In the genomic region with DNA sequence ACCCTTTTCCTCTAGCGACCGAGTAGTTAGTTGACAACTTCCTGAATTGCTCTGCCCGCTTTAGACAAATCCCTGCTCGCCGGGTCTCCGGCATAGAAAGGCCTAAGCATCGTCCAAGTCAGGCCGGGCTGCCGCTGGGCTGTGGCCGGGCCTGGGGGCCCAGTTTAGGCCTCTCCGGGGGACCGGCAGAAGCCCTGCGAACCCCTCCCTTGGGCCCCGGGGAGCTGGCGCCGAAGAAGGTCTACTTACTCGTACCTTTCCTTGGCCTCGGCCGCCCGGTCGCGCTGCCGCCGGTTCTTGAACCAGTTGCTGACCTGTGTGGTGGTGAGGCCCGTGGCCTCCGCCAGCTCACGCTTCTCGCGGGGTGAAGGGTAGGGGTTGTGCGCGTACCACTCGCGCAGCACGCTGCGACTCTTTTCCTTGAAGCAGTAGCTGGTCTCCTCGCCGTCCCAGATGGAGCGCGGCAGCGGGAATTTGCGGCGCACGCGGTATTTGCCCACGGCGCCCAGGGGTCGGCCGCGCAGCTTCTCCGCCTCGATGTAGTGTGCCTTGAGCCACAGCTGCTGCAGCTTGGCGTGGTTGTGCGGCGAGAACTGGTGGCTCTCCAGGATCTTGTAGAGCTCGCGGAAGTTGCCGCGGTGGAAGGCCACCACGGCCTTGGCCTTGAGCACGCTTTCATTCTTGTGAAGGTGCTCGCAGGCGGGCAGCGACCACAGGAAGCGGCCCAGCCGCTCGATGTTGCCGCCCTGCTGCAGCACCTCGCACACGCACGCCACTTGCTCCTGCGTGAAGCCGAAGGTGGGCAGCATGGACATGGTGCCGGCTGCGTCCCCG, we compare ENCODE assay signal across 7 cellular contexts. TPM values are rescaled to one million over a fixed set of nuclear protein-coding genes. Genes with fewer than 3 reads are reported as not detected.
DNase-seq lines count a peak whose midpoint lies in the region; ATAC-seq, FAIRE-seq and TF ChIP-seq lines count a peak whose summit lies in the region.

No MANE protein-coding gene starts in this region.

- TF ChIP-seq POLR2A in endothelial cell of umbilical vein (IDR thresholded peaks at IDR 0.05; ENCODE audit: low read depth, low read length) = no peak

- peaks cover 3% of the 10 kb centered on the region for H3K36me3 Mint-ChIP-seq in neural progenitor cell

- H2AFZ ChIP-seq in PC-3 (ENCODE audit: low read length) = peak overlapping the region; percentile 40; the same call in 1 of the 2 replicates
- peak overlapping the region; percentile 65 for H2AFZ ChIP-seq in endothelial cell of umbilical vein (ENCODE audit: low read depth, low read length)
- H2AFZ ChIP-seq in neural progenitor cell (replicated peaks) = peak overlapping the region; percentile 56

- DNase-seq in H7 (peak; percentile 65), PC-3 (peak; percentile 28), endothelial cell of umbilical vein (ENCODE audit: low read depth, low spot score) (peak; percentile 14), neural progenitor cell (ENCODE audit: low spot score) (peak; percentile 55), anterior cingulate cortex (lab: John Stamatoyannopoulos, UW) (no peak)

- peak overlapping the region; percentile 59 for H3K9ac ChIP-seq in PC-3 (ENCODE audit: low read length)
- H3K9ac ChIP-seq in endothelial cell of umbilical vein (replicated peaks; ENCODE audit: extremely low read depth, insufficient read depth, low read length) = no peak overlapping the region
- H3K9ac ChIP-seq in neural progenitor cell = no peak overlapping the region

- POLR2A ChIA-PET in PC-3 (lab: Charles Lee; ENCODE audit: unreplicated experiment) (interaction anchor here (0.6 kb wide), 2 partner anchors 161 to 271 kb away, joined by 3 to 4 read pairs; no protein-coding TSS in a partner anchor), endothelial cell of umbilical vein (lab: Charles Lee) (no interaction called here)

- dilution Hi-C loops in endothelial cell of umbilical vein (cut with MboI; ENCODE audit: extremely low pct_ligation_motif_present, low sequenced_read_pairs) = no loop called here

- H3K79me2 ChIP-seq in PC-3 (ENCODE audit: low read length) (peaks cover 36% of the 10 kb centered on the region), endothelial cell of umbilical vein (ENCODE audit: control insufficient read depth, insufficient read depth, low read length) (no peaks in the 10 kb centered on the region), neural progenitor cell (ENCODE audit: low read depth) (no peaks in the 10 kb centered on the region)

- no peaks in the 10 kb centered on the region for H3K9me1 ChIP-seq in endothelial cell of umbilical vein (replicated peaks; ENCODE audit: control insufficient read depth, extremely low read depth, insufficient read depth, low read length)

- no peaks in the 10 kb centered on the region for H3F3A ChIP-seq in PC-3 (ENCODE audit: low read length, unreplicated experiment)
- H3F3A ChIP-seq in neural progenitor cell (ENCODE audit: low read depth) = peaks cover 44% of the 10 kb centered on the region

- no peak for TF ChIP-seq CTCF in PC-3 (conservative IDR thresholded peaks at IDR 0.05; ENCODE audit: low read depth, low read length)
- TF ChIP-seq CTCF in endothelial cell of umbilical vein (IDR thresholded peaks at IDR 0.05; ENCODE audit: extremely low read depth in 1 of 2, insufficient read depth in 1 of 2, low read depth in 1 of 2, low read length in 2 of 2) = peak in 1 of 2 donors; percentile 14
- TF ChIP-seq CTCF in neural progenitor cell (IDR thresholded peaks at IDR 0.05) = no peak

- H3K4me1 Mint-ChIP-seq in neural progenitor cell = peaks cover 28% of the 10 kb centered on the region

- H4K20me1 ChIP-seq in PC-3 (ENCODE audit: low read length) (peaks cover 25% of the 10 kb centered on the region), endothelial cell of umbilical vein (replicated peaks; ENCODE audit: control insufficient read depth, extremely low read depth, insufficient read depth, low read length) (no peaks in the 10 kb centered on the region), neural progenitor cell (ENCODE audit: low read depth) (peaks cover 83% of the 10 kb centered on the region)

- H3K4me2 ChIP-seq in PC-3 (ENCODE audit: low read length) (peak overlapping the region; percentile 95), endothelial cell of umbilical vein (ENCODE audit: insufficient read depth, low read length) (peak overlapping the region; percentile 70), neural progenitor cell (peak overlapping the region; percentile 92)

- peak overlapping the region; percentile 31 for H3K4me3 ChIP-seq in H7 (ENCODE audit: insufficient read depth, low read depth, low read length)
- peak overlapping the region; percentile 74 for H3K4me3 ChIP-seq in PC-3 (ENCODE audit: low read length)
- H3K4me3 ChIP-seq in endothelial cell of umbilical vein (replicated peaks in 1 of 3; ENCODE audit: insufficient read depth in 1 of 3, low read depth in 1 of 3, low read length in 3 of 3) = peak overlapping the region in 2 of 3 experiments; percentile 1 to 18
- peak overlapping the region; percentile 28 for H3K4me3 ChIP-seq in neural progenitor cell

- no peak overlapping the region for H3K27ac Mint-ChIP-seq in neural progenitor cell

- H3K4me3 Mint-ChIP-seq in neural progenitor cell = peak overlapping the region; percentile 75

- no peak for ATAC-seq in PC-3
- no peak for ATAC-seq in GM21381 (IDR thresholded peaks at IDR 0.05; ENCODE audit: unreplicated experiment)
- ATAC-seq in GM19351 (IDR thresholded peaks at IDR 0.05; ENCODE audit: unreplicated experiment) = no peak

- intact Hi-C loops in PC-3 (cut with micrococcal nuclease) (loop anchor here (2.0 kb wide), 1 partner anchor 930 kb away; no protein-coding TSS in a partner anchor), endothelial cell of umbilical vein (cut with micrococcal nuclease) (loop anchor here (1.0 to 5.0 kb wide), 2 partner anchors 17 to 344 kb away; no protein-coding TSS in a partner anchor)

- no peaks in the 10 kb centered on the region for H3K9me2 ChIP-seq in PC-3 (replicated peaks; ENCODE audit: low read length)

- peaks cover 85% of the 10 kb centered on the region for H3K27me3 Mint-ChIP-seq in neural progenitor cell (ENCODE audit: insufficient read depth, low read depth)

- H3K27me3 ChIP-seq in H7 (ENCODE audit: control insufficient read depth, insufficient read depth, low read length) = peaks cover 92% of the 10 kb centered on the region
- no peaks in the 10 kb centered on the region for H3K27me3 ChIP-seq in PC-3 (ENCODE audit: low read length)
- peaks cover 66 to 86% of the 10 kb centered on the region in 2 experiments for H3K27me3 ChIP-seq in endothelial cell of umbilical vein (ENCODE audit: control insufficient read depth in 2 of 2, insufficient read depth in 2 of 2, low read length in 2 of 2)
- H3K27me3 ChIP-seq in neural progenitor cell = peaks cover 98% of the 10 kb centered on the region

- CTCF ChIA-PET in PC-3 (lab: Charles Lee) = interaction anchor here (0.6 kb wide), 1 partner anchor 16 kb away, joined by 3 read pairs; no protein-coding TSS in a partner anchor
- CTCF ChIA-PET in endothelial cell of umbilical vein (lab: Charles Lee) = interaction anchor here (0.6 to 3.3 kb wide), 7 partner anchors 10 to 577 kb away, joined by 3 to 13 read pairs (median 5); no protein-coding TSS in a partner anchor

- H3K36me3 ChIP-seq in H7 (replicated peaks; ENCODE audit: control insufficient read depth, insufficient read depth, low read length) = no peaks in the 10 kb centered on the region
- H3K36me3 ChIP-seq in PC-3 (ENCODE audit: low read depth, low read length) = no peaks in the 10 kb centered on the region
- H3K36me3 ChIP-seq in endothelial cell of umbilical vein (ENCODE audit: control insufficient read depth in 2 of 2, extremely low read depth in 1 of 2, insufficient read depth in 2 of 2, low read length in 2 of 2) = no peaks in the 10 kb centered on the region
- H3K36me3 ChIP-seq in neural progenitor cell = no peaks in the 10 kb centered on the region

- no peaks in the 10 kb centered on the region for H3K9me3 ChIP-seq in PC-3 (ENCODE audit: low read length)
- no peaks in the 10 kb centered on the region for H3K9me3 ChIP-seq in endothelial cell of umbilical vein (replicated peaks; ENCODE audit: control insufficient read depth, insufficient read depth, low read length)
- H3K9me3 ChIP-seq in neural progenitor cell (ENCODE audit: low read depth) = no peaks in the 10 kb centered on the region

- H3K27ac ChIP-seq in PC-3 (ENCODE audit: low read length) = 0 out of 2 replicates have a peak overlapping the region, but pooled peaks have one; percentile 9
- no peak overlapping the region for H3K27ac ChIP-seq in endothelial cell of umbilical vein (ENCODE audit: insufficient read depth, low read depth, low read length)
- no peak overlapping the region for H3K27ac ChIP-seq in neural progenitor cell

- BruUV-seq in PC-3 (replicated peaks; lab: Mats Ljungman, UMichigan) = no TSS peak
- no TSS peak for BruUV-seq in endothelial cell of umbilical vein (replicated peaks; lab: Mats Ljungman, UMichigan)

- peaks cover 26% of the 10 kb centered on the region for H3K4me1 ChIP-seq in PC-3 (ENCODE audit: insufficient read depth, low read length)
- H3K4me1 ChIP-seq in endothelial cell of umbilical vein (ENCODE audit: control insufficient read depth, extremely low read depth, insufficient read depth, low read length) = peaks cover 20% of the 10 kb centered on the region
- H3K4me1 ChIP-seq in neural progenitor cell = peaks cover 49% of the 10 kb centered on the region

- peaks cover 9% of the 10 kb centered on the region for H3K9me3 Mint-ChIP-seq in neural progenitor cell

- peak; percentile 46 for FAIRE-seq in endothelial cell of umbilical vein (lab: Jason Lieb, UNC)

TF ChIP-seq in endothelial cell of umbilical vein, 7 proteins besides CTCF, POLR2A, EP300 and RAD21:
- TF ChIP-seq EZH2 (IDR thresholded peaks at IDR 0.05; ENCODE audit: borderline replicate concordance, low read depth, low read length, severe bottlenecking) (peak; percentile 96), MYC (IDR thresholded peaks at IDR 0.05; ENCODE audit: low read depth, low read length) (no peak)

RNA-seq across cellular contexts. Expression of gene SIX2, which starts 0.7 kb away (rescaled TPM):
- 0.07 and 0.80 TPM in 2 replicates for total RNA-seq in H7 (2014; rRNA removed; shearing (Covaris generic))
- total RNA-seq in PC-3 (2014; rRNA removed) (26.8 and 27.9 TPM in 2 replicates), endothelial cell of umbilical vein (0.24 and 0.32 TPM in 2 replicates), neural progenitor cell (ENCODE audit: low replicate concordance) (0.12 TPM in 1 of 2 replicates, not detected in the other)
- 0.45 and 0.54 TPM in 2 replicates for polyA plus RNA-seq in endothelial cell of umbilical vein
- 0.26 and 0.35 TPM in 2 replicates for polyA plus RNA-seq in endothelial cell of umbilical vein (2011; cell fraction: cytosol; rRNA removed)
- 0.29 TPM in 2 replicates for polyA plus RNA-seq in endothelial cell of umbilical vein (2011; cell fraction: nucleus; rRNA removed)
- 2.1 and 5.7 TPM in 2 replicates for polyA plus RNA-seq in endothelial cell of umbilical vein (2012)
- polyA minus RNA-seq in endothelial cell of umbilical vein = 0.21 and 0.39 TPM in 2 replicates
- 17.9 TPM for polyA minus RNA-seq in endothelial cell of umbilical vein (2011; cell fraction: cytosol; rRNA and poly(A)+ RNA removed)
- polyA minus RNA-seq in endothelial cell of umbilical vein (2011; cell fraction: nucleus; rRNA and poly(A)+ RNA removed) = 0.38 and 0.43 TPM in 2 replicates

Comparison
In these comparisons a context has a peak if more than half of its experiments do, and no peak if none do; other contexts are left out.
1. DNase-seq: peak in H7 (single experiment), PC-3 (single experiment), endothelial cell of umbilical vein (single experiment) and neural progenitor cell (single experiment); none in anterior cingulate cortex (0 of 58).
2. H3K4me3 ChIP-seq: peak in every context shown above with its lines; median percentile 74 in PC-3; 31 in H7; 28 in neural progenitor cell; 10 in endothelial cell of umbilical vein.
3. RNA of gene SIX2, which starts 0.7 kb away (total RNA-seq): 26.8 to 27.9 TPM in PC-3; 0.07 to 0.80 TPM in H7, 0.24 to 0.32 TPM in endothelial cell of umbilical vein and 0.12 TPM in neural progenitor cell; every median in the first group is over 10 times any median in the second.
4. Peak in every context shown above with its lines, with median percentiles within 50 percentile points of each other: H2AFZ ChIP-seq and H3K4me2 ChIP-seq.